8 cellular contexts compared by ENCODE assay signal in genomic region chr4:55547918-55548317, GRCh38. TPM values are rescaled to one million over a fixed set of nuclear protein-coding genes. Genes with fewer than 3 reads are reported as not detected.
DNase-seq lines count a peak whose midpoint lies in the region; ATAC-seq and TF ChIP-seq lines count a peak whose summit lies in the region.

No MANE protein-coding gene starts in this region.

- no peaks in the 10 kb centered on the region for H3K27me3 ChIP-seq in BE2C

- peak overlapping the region in 7 of 8 donors; percentile 88 to 99 (median 93) for H3K4me3 Mint-ChIP-seq in naive B cell

- no peaks in the 10 kb centered on the region for H3K9me3 ChIP-seq in BE2C

- no peak for DNase-seq in BE2C
- DNase-seq in Jurkat, Clone E6-1 (ENCODE audit: low read depth, low spot score), result no peak
- no peak for DNase-seq in caudate nucleus (lab: John Stamatoyannopoulos, UW)
- no peak for DNase-seq in naive B cell
- no peak for DNase-seq in NCI-H1694 (lab: John Stamatoyannopoulos, UW)
- no peak for DNase-seq in SHP77 treated with DMSO at 0.1 percent for 48 hours (lab: John Stamatoyannopoulos, UW)
- DNase-seq in COLO829 (ENCODE audit: low spot score), result no peak

- H3K4me1 Mint-ChIP-seq in naive B cell, result peaks cover 0 to 15% (median 14%) of the 10 kb centered on the region in 3 donors

- TF ChIP-seq CTCF in BE2C (IDR thresholded peaks at IDR 0.05; ENCODE audit: low read depth, low read length), result no peak

- no peak for ATAC-seq in naive B cell (ENCODE audit: low read depth in 2 of 2)
- no peak for ATAC-seq in HG02642 (IDR thresholded peaks at IDR 0.05; ENCODE audit: poor library complexity, unreplicated experiment)

- H3K27ac ChIP-seq in caudate nucleus (ENCODE audit: low read depth, low read length), result peak overlapping the region; percentile 95

- H3K4me1 ChIP-seq in BE2C, result peaks cover 4% of the 10 kb centered on the region

- peaks cover 5 to 12% (median 8%) of the 10 kb centered on the region in 3 donors for H3K27me3 Mint-ChIP-seq in naive B cell

- no peaks in the 10 kb centered on the region for H3K36me3 ChIP-seq in BE2C

- peak overlapping the region; percentile 91 for H3K4me3 ChIP-seq in BE2C (ENCODE audit: low read depth, low read length)
- peak overlapping the region; percentile 78 for H3K4me3 ChIP-seq in Jurkat, Clone E6-1 (ENCODE audit: low read length)

- no peaks in the 10 kb centered on the region for H3K36me3 Mint-ChIP-seq in naive B cell

- no peaks in the 10 kb centered on the region for H3K9me3 Mint-ChIP-seq in naive B cell

- peak overlapping the region in 2 of 6 donors; percentile 38 to 84 for H3K27ac Mint-ChIP-seq in naive B cell

RNA-seq across cellular contexts. Expression of gene CLOCK, which starts 1.2 kb away (rescaled TPM):
- polyA plus RNA-seq in BE2C (2012; ENCODE audit: insufficient read depth, insufficient read length, low read depth), result 3.9 TPM
- 3.6 TPM for polyA plus RNA-seq in Jurkat, Clone E6-1 (2012; ENCODE audit: insufficient read depth, insufficient read length)
- polyA plus RNA-seq in naive B cell (ENCODE audit: low read depth in 6 of 6), result 1 to 10 TPM; 1.3 to 6.0 (median 4.7) TPM

RNA-seq across cellular contexts. Expression of gene PDCL2, which starts 44.1 kb away (rescaled TPM):
- not detected for polyA plus RNA-seq in BE2C (2012; ENCODE audit: insufficient read depth, insufficient read length, low read depth)
- polyA plus RNA-seq in Jurkat, Clone E6-1 (2012; ENCODE audit: insufficient read depth, insufficient read length), result not detected
- not detected for polyA plus RNA-seq in naive B cell (ENCODE audit: low read depth in 6 of 6)
